ENCODE assay signal across 23 cellular contexts in genomic region chr4:3221996-3222395, GRCh38. TPM values are rescaled to one million over a fixed set of nuclear protein-coding genes. Genes with fewer than 3 reads are reported as not detected.
"Had no signal": no experiment of that assay in that cellular context is flagged by ENCODE, and none has a peak within 500 bp of the region (broad histone marks: within the 10 kb centered on the region; RNA-seq: fewer than 3 reads in every experiment).

No MANE protein-coding gene starts in this region.

- H3K27ac ChIP-seq: ascending aorta, colonic mucosa, pancreas, spleen, thoracic aorta, WERI-Rb-1 had no signal

- H3K9me3 ChIP-seq: ascending aorta, colonic mucosa, pancreas, SK-N-SH, spleen, thoracic aorta had no signal

- H3K27me3 ChIP-seq: ascending aorta, colonic mucosa, dorsolateral prefrontal cortex, pancreas, spleen had no signal

- H3K27me3 Mint-ChIP-seq: central memory CD8-positive, alpha-beta T cell; effector memory CD8-positive, alpha-beta T cell; type B pancreatic cell had no signal

- H3K9ac ChIP-seq: SK-N-SH had no signal

- H3K4me1 ChIP-seq: ascending aorta, colonic mucosa, pancreas had no signal

- H3K4me3 ChIP-seq: ascending aorta, colonic mucosa, dorsolateral prefrontal cortex, pancreas, spleen, thoracic aorta had no signal

- H3K9me3 Mint-ChIP-seq: activated naive CD4-positive, alpha-beta T cell treated with anti-CD3 and anti-CD28 coated beads, Interleukin-2, amount 50 U/mL, for 72 hours; activated T-helper 1 cell treated with anti-CD3 and anti-CD28 coated beads, Interleukin-12 subunit alpha, Interleukin-12 subunit beta, Interleukin-2, Interleukin-4 antibody, amounts not matched to agents 30 ng/mL and 10 ng/mL and 1 ng/mL, durations not matched to agents 14 hours and 24 hours and 36 hours; central memory CD8-positive, alpha-beta T cell; effector memory CD8-positive, alpha-beta T cell; nephron; T-helper 2 cell treated with Interferon-gamma antibody and Interleukin-4, amounts not matched to agents 5 μg/mL and 100 μg/mL, for 36 hours; type B pancreatic cell had no signal

- ATAC-seq: activated CD8-positive, alpha-beta T cell treated with anti-CD3 and anti-CD28 coated beads, Interleukin-2, amount 10 ng/mL, durations not matched to agents 7 days and 5 days; activated naive CD4-positive, alpha-beta T cell treated with anti-CD3 and anti-CD28 coated beads, Interleukin-2, amount 50 U/mL, for 72 hours; effector memory CD8-positive, alpha-beta T cell; left lobe of liver; pancreas had no signal

- DNase-seq: activated CD4-positive, alpha-beta T cell treated with anti-CD3 and anti-CD28 coated beads for 1 hour; activated CD4-positive, alpha-beta T cell treated with anti-CD3 and anti-CD28 coated beads, Interleukin-2, amount 50 U/mL, for 1 hour; activated CD8-positive, alpha-beta T cell treated with anti-CD3 and anti-CD28 coated beads, Interleukin-2, amount 10 ng/mL, durations not matched to agents 7 days and 5 days; colonic mucosa; effector memory CD8-positive, alpha-beta T cell; mesenchymal stem cell; SK-N-SH; spleen; stimulated activated CD4-positive, alpha-beta T cell treated with anti-CD3 and anti-CD28 coated beads, Interleukin-4, amount 100 ng/mL, for 1 hour; stimulated activated naive CD4-positive, alpha-beta T cell treated with Interleukin-2 at 50 U/mL for 16 hours; WERI-Rb-1 had no signal

- H3K4me2 ChIP-seq: SK-N-SH had no signal

- H3K27ac Mint-ChIP-seq: nephron, type B pancreatic cell had no signal

- H3K4me3 Mint-ChIP-seq: activated CD8-positive, alpha-beta T cell treated with anti-CD3 and anti-CD28 coated beads, Interleukin-2, amount 10 ng/mL, durations not matched to agents 7 days and 5 days; activated T-helper 1 cell treated with anti-CD3 and anti-CD28 coated beads, Interleukin-12 subunit alpha, Interleukin-12 subunit beta, Interleukin-2, Interleukin-4 antibody, amounts not matched to agents 30 ng/mL and 10 ng/mL and 1 ng/mL, durations not matched to agents 14 hours and 24 hours and 36 hours; central memory CD8-positive, alpha-beta T cell; nephron; T-helper 2 cell treated with Interferon-gamma antibody and Interleukin-4, amounts not matched to agents 5 μg/mL and 100 μg/mL, for 36 hours; type B pancreatic cell had no signal

- H3K9me2 ChIP-seq: SK-N-SH had no signal

RNA-seq across cellular contexts. Expression of gene MSANTD1, which starts 27.0 kb away (rescaled TPM):
- total RNA-seq: ascending aorta had no signal
- polyA plus RNA-seq: keratinocyte had no signal
